In genomic region chr22:36934153-36934939, GRCh38 we compare ENCODE assay signal across 22 cellular contexts. TPM values are rescaled to one million over a fixed set of nuclear protein-coding genes. Genes with fewer than 3 reads are reported as not detected.
"Had no signal": no experiment of that assay in that cellular context is flagged by ENCODE, and none has a peak within 500 bp of the region (broad histone marks: within the 10 kb centered on the region; RNA-seq: fewer than 3 reads in every experiment).

No MANE protein-coding gene starts in this region.

- H3K36me3 Mint-ChIP-seq: activated naive CD8-positive, alpha-beta T cell; natural killer cell; T-cell had no signal

- FAIRE-seq: astrocyte, frontal cortex, pancreas, urothelium cell line had no signal

- DNase-seq: activated CD4-positive, CD25-positive, alpha-beta regulatory T cell treated with anti-CD3 and anti-CD28 coated beads, Interleukin-2, amount 50 U/mL, for 72 hours; activated gamma-delta T cell; colonic mucosa; dorsolateral prefrontal cortex; effector memory CD8-positive, alpha-beta T cell; glutamatergic neuron; left ventricle myocardium superior; midbrain; natural killer cell; pancreas; psoas muscle; right cardiac atrium; stimulated activated CD4-positive, alpha-beta T cell treated with anti-CD3 and anti-CD28 coated beads, Interleukin-4, amount 100 ng/mL, for 24 hours; stomach; T-cell had no signal

- ATAC-seq: effector memory CD8-positive, alpha-beta T cell; left ventricle myocardium superior; natural killer cell; pancreas; psoas muscle; right cardiac atrium; T-cell had no signal

- H3K9me3 Mint-ChIP-seq: activated T-helper 1 cell treated with anti-CD3 and anti-CD28 coated beads, Interleukin-12 subunit alpha, Interleukin-12 subunit beta, Interleukin-2, Interleukin-4 antibody, amounts not matched to agents 30 ng/mL and 10 ng/mL and 1 ng/mL, durations not matched to agents 14 hours and 24 hours and 36 hours; effector memory CD8-positive, alpha-beta T cell; natural killer cell; T-cell; T-helper 2 cell treated with Interferon-gamma antibody and Interleukin-4, amounts not matched to agents 5 μg/mL and 100 μg/mL, for 36 hours had no signal

- H3K27ac Mint-ChIP-seq: activated naive CD8-positive, alpha-beta T cell; activated T-helper 1 cell treated with anti-CD3 and anti-CD28 coated beads, Interleukin-12 subunit alpha, Interleukin-12 subunit beta, Interleukin-2, Interleukin-4 antibody, amounts not matched to agents 30 ng/mL and 10 ng/mL and 1 ng/mL, durations not matched to agents 14 hours and 24 hours and 36 hours; effector memory CD8-positive, alpha-beta T cell; natural killer cell; T-cell; T-helper 2 cell treated with Interferon-gamma antibody and Interleukin-4, amounts not matched to agents 5 μg/mL and 100 μg/mL, for 36 hours had no signal

- H3K4me3 Mint-ChIP-seq: activated naive CD8-positive, alpha-beta T cell; activated T-helper 1 cell treated with anti-CD3 and anti-CD28 coated beads, Interleukin-12 subunit alpha, Interleukin-12 subunit beta, Interleukin-2, Interleukin-4 antibody, amounts not matched to agents 30 ng/mL and 10 ng/mL and 1 ng/mL, durations not matched to agents 14 hours and 24 hours and 36 hours; effector memory CD8-positive, alpha-beta T cell; natural killer cell; T-cell; T-helper 2 cell treated with Interferon-gamma antibody and Interleukin-4, amounts not matched to agents 5 μg/mL and 100 μg/mL, for 36 hours had no signal

- H3K27me3 Mint-ChIP-seq: activated naive CD8-positive, alpha-beta T cell had no signal

- H3K4me1 Mint-ChIP-seq: T-cell had no signal

RNA-seq across cellular contexts. Expression of gene CSF2RB, which starts 20.9 kb away (rescaled TPM):
- total RNA-seq: mammary epithelial cell had no signal
